1 cellular context compared by ENCODE assay signal in the genomic region with DNA sequence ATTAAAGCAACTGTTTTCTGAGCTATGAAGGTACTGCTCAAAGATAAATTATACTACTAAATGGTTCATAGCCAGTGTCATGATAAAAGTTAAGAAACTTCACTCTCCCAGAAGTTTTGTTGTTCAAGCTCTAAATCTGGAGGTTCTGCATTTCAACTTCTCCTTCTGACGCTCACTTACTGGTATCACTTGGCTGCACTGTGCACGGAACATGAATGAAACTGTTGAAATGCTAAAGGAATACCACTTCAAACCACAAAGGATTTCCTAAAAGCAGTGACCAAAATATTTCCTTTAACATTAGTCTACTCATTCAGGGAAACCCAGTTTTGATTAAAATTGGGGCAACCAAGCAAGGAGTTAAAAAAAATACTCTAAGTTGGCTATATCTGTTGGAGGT.
TF ChIP-seq lines count a peak whose summit lies in the region.

No MANE protein-coding gene starts in this region.

TF ChIP-seq in HepG2, 621 proteins besides CTCF, POLR2A, EP300 and RAD21 (continued from another document):
- TF ChIP-seq, protein P1, sequence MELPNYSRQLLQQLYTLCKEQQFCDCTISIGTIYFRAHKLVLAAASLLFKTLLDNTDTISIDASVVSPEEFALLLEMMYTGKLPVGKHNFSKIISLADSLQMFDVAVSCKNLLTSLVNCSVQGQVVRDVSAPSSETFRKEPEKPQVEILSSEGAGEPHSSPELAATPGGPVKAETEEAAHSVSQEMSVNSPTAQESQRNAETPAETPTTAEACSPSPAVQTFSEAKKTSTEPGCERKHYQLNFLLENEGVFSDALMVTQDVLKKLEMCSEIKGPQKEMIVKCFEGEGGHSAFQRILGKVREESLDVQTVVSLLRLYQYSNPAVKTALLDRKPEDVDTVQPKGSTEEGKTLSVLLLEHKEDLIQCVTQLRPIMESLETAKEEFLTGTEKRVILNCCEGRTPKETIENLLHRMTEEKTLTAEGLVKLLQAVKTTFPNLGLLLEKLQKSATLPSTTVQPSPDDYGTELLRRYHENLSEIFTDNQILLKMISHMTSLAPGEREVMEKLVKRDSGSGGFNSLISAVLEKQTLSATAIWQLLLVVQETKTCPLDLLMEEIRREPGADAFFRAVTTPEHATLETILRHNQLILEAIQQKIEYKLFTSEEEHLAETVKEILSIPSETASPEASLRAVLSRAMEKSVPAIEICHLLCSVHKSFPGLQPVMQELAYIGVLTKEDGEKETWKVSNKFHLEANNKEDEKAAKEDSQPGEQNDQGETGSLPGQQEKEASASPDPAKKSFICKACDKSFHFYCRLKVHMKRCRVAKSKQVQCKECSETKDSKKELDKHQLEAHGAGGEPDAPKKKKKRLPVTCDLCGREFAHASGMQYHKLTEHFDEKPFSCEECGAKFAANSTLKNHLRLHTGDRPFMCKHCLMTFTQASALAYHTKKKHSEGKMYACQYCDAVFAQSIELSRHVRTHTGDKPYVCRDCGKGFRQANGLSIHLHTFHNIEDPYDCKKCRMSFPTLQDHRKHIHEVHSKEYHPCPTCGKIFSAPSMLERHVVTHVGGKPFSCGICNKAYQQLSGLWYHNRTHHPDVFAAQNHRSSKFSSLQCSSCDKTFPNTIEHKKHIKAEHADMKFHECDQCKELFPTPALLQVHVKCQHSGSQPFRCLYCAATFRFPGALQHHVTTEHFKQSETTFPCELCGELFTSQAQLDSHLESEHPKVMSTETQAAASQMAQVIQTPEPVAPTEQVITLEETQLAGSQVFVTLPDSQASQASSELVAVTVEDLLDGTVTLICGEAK (IDR thresholded peaks at IDR 0.05) = no peak
- TF ChIP-seq, protein P1 (CRISPR knock-in tag; IDR thresholded peaks at IDR 0.05) = no peak
- TF ChIP-seq, protein P2, sequence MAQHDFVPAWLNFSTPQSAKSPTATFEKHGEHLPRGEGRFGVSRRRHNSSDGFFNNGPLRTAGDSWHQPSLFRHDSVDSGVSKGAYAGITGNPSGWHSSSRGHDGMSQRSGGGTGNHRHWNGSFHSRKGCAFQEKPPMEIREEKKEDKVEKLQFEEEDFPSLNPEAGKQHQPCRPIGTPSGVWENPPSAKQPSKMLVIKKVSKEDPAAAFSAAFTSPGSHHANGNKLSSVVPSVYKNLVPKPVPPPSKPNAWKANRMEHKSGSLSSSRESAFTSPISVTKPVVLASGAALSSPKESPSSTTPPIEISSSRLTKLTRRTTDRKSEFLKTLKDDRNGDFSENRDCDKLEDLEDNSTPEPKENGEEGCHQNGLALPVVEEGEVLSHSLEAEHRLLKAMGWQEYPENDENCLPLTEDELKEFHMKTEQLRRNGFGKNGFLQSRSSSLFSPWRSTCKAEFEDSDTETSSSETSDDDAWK (CRISPR knock-in tag; IDR thresholded peaks at IDR 0.05) = no peak
- TF ChIP-seq ZNF24 (IDR thresholded peaks at IDR 0.05) (no peak), ZNF101 (CRISPR knock-in tag; IDR thresholded peaks at IDR 0.05; ENCODE audit: borderline replicate concordance, low read depth) (no peak), ZBTB42 (CRISPR knock-in tag; IDR thresholded peaks at IDR 0.05) (no peak), MBNL3 (CRISPR knock-in tag; conservative IDR thresholded peaks at IDR 0.05) (no peak), ZNF232 (CRISPR knock-in tag; IDR thresholded peaks at IDR 0.05; ENCODE audit: borderline replicate concordance) (no peak), ZNF790 (CRISPR knock-in tag; IDR thresholded peaks at IDR 0.05; ENCODE audit: borderline replicate concordance) (no peak)
- TF ChIP-seq, protein P3, sequence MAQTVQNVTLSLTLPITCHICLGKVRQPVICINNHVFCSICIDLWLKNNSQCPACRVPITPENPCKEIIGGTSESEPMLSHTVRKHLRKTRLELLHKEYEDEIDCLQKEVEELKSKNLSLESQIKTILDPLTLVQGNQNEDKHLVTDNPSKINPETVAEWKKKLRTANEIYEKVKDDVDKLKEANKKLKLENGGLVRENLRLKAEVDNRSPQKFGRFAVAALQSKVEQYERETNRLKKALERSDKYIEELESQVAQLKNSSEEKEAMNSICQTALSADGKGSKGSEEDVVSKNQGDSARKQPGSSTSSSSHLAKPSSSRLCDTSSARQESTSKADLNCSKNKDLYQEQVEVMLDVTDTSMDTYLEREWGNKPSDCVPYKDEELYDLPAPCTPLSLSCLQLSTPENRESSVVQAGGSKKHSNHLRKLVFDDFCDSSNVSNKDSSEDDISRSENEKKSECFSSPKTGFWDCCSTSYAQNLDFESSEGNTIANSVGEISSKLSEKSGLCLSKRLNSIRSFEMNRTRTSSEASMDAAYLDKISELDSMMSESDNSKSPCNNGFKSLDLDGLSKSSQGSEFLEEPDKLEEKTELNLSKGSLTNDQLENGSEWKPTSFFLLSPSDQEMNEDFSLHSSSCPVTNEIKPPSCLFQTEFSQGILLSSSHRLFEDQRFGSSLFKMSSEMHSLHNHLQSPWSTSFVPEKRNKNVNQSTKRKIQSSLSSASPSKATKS (CRISPR knock-in tag; IDR thresholded peaks at IDR 0.05) = no peak
- TF ChIP-seq, protein P4, sequence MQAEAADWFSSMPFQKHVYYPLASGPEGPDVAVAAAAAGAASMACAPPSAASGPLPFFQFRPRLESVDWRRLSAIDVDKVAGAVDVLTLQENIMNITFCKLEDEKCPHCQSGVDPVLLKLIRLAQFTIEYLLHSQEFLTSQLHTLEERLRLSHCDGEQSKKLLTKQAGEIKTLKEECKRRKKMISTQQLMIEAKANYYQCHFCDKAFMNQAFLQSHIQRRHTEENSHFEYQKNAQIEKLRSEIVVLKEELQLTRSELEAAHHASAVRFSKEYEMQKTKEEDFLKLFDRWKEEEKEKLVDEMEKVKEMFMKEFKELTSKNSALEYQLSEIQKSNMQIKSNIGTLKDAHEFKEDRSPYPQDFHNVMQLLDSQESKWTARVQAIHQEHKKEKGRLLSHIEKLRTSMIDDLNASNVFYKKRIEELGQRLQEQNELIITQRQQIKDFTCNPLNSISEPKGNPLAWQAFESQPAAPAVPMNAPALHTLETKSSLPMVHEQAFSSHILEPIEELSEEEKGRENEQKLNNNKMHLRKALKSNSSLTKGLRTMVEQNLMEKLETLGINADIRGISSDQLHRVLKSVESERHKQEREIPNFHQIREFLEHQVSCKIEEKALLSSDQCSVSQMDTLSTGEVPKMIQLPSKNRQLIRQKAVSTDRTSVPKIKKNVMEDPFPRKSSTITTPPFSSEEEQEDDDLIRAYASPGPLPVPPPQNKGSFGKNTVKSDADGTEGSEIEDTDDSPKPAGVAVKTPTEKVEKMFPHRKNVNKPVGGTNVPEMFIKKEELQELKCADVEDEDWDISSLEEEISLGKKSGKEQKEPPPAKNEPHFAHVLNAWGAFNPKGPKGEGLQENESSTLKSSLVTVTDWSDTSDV (CRISPR knock-in tag; IDR thresholded peaks at IDR 0.05) = no peak
- TF ChIP-seq, protein P5, sequence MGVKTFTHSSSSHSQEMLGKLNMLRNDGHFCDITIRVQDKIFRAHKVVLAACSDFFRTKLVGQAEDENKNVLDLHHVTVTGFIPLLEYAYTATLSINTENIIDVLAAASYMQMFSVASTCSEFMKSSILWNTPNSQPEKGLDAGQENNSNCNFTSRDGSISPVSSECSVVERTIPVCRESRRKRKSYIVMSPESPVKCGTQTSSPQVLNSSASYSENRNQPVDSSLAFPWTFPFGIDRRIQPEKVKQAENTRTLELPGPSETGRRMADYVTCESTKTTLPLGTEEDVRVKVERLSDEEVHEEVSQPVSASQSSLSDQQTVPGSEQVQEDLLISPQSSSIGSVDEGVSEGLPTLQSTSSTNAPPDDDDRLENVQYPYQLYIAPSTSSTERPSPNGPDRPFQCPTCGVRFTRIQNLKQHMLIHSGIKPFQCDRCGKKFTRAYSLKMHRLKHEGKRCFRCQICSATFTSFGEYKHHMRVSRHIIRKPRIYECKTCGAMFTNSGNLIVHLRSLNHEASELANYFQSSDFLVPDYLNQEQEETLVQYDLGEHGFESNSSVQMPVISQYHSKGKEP (CRISPR knock-in tag; IDR thresholded peaks at IDR 0.05) = no peak
